Comparison of ENCODE assay signal across 1 cellular context in genomic region chr17:3978421-3979275, GRCh38.
A peak's percentile ranks its signal among the peaks of the same experiment; 100 is the strongest.
TF ChIP-seq lines count a peak whose summit lies in the region.

No MANE protein-coding gene starts in this region.

TF ChIP-seq in K562, 482 proteins besides CTCF, POLR2A, EP300 and RAD21 (continued from another document):
- TF ChIP-seq, protein P1, sequence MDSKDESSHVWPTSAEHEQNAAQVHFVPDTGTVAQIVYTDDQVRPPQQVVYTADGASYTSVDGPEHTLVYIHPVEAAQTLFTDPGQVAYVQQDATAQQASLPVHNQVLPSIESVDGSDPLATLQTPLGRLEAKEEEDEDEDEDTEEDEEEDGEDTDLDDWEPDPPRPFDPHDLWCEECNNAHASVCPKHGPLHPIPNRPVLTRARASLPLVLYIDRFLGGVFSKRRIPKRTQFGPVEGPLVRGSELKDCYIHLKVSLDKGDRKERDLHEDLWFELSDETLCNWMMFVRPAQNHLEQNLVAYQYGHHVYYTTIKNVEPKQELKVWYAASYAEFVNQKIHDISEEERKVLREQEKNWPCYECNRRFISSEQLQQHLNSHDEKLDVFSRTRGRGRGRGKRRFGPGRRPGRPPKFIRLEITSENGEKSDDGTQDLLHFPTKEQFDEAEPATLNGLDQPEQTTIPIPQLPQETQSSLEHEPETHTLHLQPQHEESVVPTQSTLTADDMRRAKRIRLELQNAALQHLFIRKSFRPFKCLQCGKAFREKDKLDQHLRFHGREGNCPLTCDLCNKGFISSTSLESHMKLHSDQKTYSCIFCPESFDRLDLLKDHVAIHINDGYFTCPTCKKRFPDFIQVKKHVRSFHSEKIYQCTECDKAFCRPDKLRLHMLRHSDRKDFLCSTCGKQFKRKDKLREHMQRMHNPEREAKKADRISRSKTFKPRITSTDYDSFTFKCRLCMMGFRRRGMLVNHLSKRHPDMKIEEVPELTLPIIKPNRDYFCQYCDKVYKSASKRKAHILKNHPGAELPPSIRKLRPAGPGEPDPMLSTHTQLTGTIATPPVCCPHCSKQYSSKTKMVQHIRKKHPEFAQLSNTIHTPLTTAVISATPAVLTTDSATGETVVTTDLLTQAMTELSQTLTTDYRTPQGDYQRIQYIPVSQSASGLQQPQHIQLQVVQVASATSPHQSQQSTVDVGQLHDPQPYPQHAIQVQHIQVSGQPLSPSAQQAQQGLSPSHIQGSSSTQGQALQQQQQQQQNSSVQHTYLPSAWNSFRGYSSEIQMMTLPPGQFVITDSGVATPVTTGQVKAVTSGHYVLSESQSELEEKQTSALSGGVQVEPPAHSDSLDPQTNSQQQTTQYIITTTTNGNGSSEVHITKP (IDR thresholded peaks at IDR 0.05; ENCODE audit: partially characterized antibody), result no peak
- TF ChIP-seq BCOR (IDR thresholded peaks at IDR 0.05) (peak; percentile 54), RBM25 (IDR thresholded peaks at IDR 0.05; ENCODE audit: low read depth, low read length, severe bottlenecking) (peak; percentile 84), SPI1 (IDR thresholded peaks at IDR 0.05; ENCODE audit: borderline replicate concordance, low read depth, low read length) (no peak)
